28 cellular contexts compared by ENCODE assay signal in genomic region chr1:219904934-219905333, GRCh38. TPM values are rescaled to one million over a fixed set of nuclear protein-coding genes. Genes with fewer than 3 reads are reported as not detected.
DNase-seq lines count a peak whose midpoint lies in the region; ATAC-seq, FAIRE-seq and TF ChIP-seq lines count a peak whose summit lies in the region.
"Had no signal": no experiment of that assay in that cellular context is flagged by ENCODE, and none has a peak within 500 bp of the region (broad histone marks: within the 10 kb centered on the region; RNA-seq: fewer than 3 reads in every experiment).

No MANE protein-coding gene starts in this region.

- peak overlapping the region; percentile 17 for H2AFZ ChIP-seq in K562 (ENCODE audit: low read depth, low read length)

- CTCF ChIA-PET in HEK293T (lab: Yijun Ruan, JAX) (no interaction called here), K562 (lab: Yijun Ruan, JAX; ENCODE audit: low intra/inter-chr PET ratio) (no interaction called here)

- peaks cover 5% of the 10 kb centered on the region for H3K4me1 Mint-ChIP-seq in neural crest cell
- H3K4me1 Mint-ChIP-seq: CD4-positive, alpha-beta memory T cell; CD4-positive, CD25-positive, alpha-beta regulatory T cell; CD8-positive, alpha-beta memory T cell had no signal

- no peak overlapping the region for H3K4me2 ChIP-seq in K562 (ENCODE audit: insufficient read depth, low read length)
- H3K4me2 ChIP-seq: A549; BLaER1 treated with 17β-estradiol and CSF1 and Interleukin-3, amounts not matched to agents 10 nM and 100 nM had no signal

- no TSS peak for BruUV-seq in K562 (replicated peaks; lab: Mats Ljungman, UMichigan)

- peaks cover 5% of the 10 kb centered on the region for H3K9me3 Mint-ChIP-seq in neural crest cell
- H3K9me3 Mint-ChIP-seq: CD4-positive, alpha-beta memory T cell; CD8-positive, alpha-beta memory T cell had no signal

- in situ Hi-C loops in K562 (cut with MboI), result no loop called here

- TF ChIP-seq RAD21 in K562 (CRISPR knock-in tag; conservative IDR thresholded peaks at IDR 0.05 in 1 of 2, IDR thresholded peaks at IDR 0.05 in 1 of 2), result no peak

- H3K4me3 ChIP-seq in K562 (no peak overlapping the region), ascending aorta (no peak overlapping the region)
- H3K4me3 ChIP-seq: A549; BLaER1 treated with 17β-estradiol and CSF1 and Interleukin-3, amounts not matched to agents 10 nM and 100 nM had no signal

- ATAC-seq in K562 (no peak), HG03520 (IDR thresholded peaks at IDR 0.05; ENCODE audit: unreplicated experiment) (no peak)
- ATAC-seq: A549 had no signal

- DNase-seq in HEK293T (ENCODE audit: extremely low spot score), result no peak
- peak in 2 of 4 experiments; percentile 42 to 71 for DNase-seq in K562 (ENCODE audit: extremely low read depth in 1 of 4, low spot score in 3 of 4)
- no peak for DNase-seq in neural crest cell (ENCODE audit: low read depth, low spot score)
- no peak for DNase-seq in ascending aorta (ENCODE audit: low spot score in 2 of 2)
- DNase-seq: AML-193; CD4-positive, alpha-beta memory T cell; CD4-positive, CD25-positive, alpha-beta regulatory T cell; CD8-positive, alpha-beta memory T cell; COR-L47; DMS 273 treated with DMSO at 0.1 percent for 48 hours; DMS153; DMS53; DMS79; DND-41; EL; GDM1 had no signal

- H3K9me3 ChIP-seq in K562 (replicated peaks; ENCODE audit: control insufficient read depth, insufficient read depth, low read depth, low read length) (0 out of 2 replicates have a peak, but pooled peaks cover 3% of the 10 kb centered on the region), ascending aorta (no peaks in the 10 kb centered on the region)
- H3K9me3 ChIP-seq: A549; BLaER1 treated with 17β-estradiol and CSF1 and Interleukin-3, amounts not matched to agents 10 nM and 100 nM had no signal

- TF ChIP-seq EP300 in K562 (IDR thresholded peaks at IDR 0.05; ENCODE audit: low read length), result no peak

- H3K9ac ChIP-seq in K562 (ENCODE audit: insufficient read depth in 1 of 2, low read depth in 2 of 2, low read length in 2 of 2), result no peak overlapping the region
- H3K9ac ChIP-seq: BLaER1 treated with 17β-estradiol and CSF1 and Interleukin-3, amounts not matched to agents 10 nM and 100 nM had no signal

- peak overlapping the region; percentile 1; the same call in 2 of the 3 replicates for H3K27ac ChIP-seq in K562 (ENCODE audit: extremely low read depth, low read depth, low read length)
- no peak overlapping the region for H3K27ac ChIP-seq in ascending aorta
- H3K27ac ChIP-seq: 22Rv1; A549; BLaER1 treated with 17β-estradiol and CSF1 and Interleukin-3, amounts not matched to agents 10 nM and 100 nM; C4-2B had no signal

- H3K4me3 Mint-ChIP-seq in neural crest cell, result no peak overlapping the region
- H3K4me3 Mint-ChIP-seq: B cell; CD4-positive, alpha-beta memory T cell; CD4-positive, CD25-positive, alpha-beta regulatory T cell; CD8-positive, alpha-beta memory T cell had no signal

- no peaks in the 10 kb centered on the region for H4K20me1 ChIP-seq in K562 (replicated peaks; ENCODE audit: control insufficient read depth, insufficient read depth, low read length)
- H4K20me1 ChIP-seq: BLaER1 treated with 17β-estradiol and CSF1 and Interleukin-3, amounts not matched to agents 10 nM and 100 nM had no signal

- H3K36me3 ChIP-seq in K562 (ENCODE audit: control insufficient read depth, insufficient read depth, low read length) (no peaks in the 10 kb centered on the region), ascending aorta (no peaks in the 10 kb centered on the region)
- H3K36me3 ChIP-seq: BLaER1 treated with 17β-estradiol and CSF1 and Interleukin-3, amounts not matched to agents 10 nM and 100 nM had no signal

- H3K27me3 ChIP-seq in K562 (ENCODE audit: control insufficient read depth in 2 of 2, insufficient read depth in 2 of 2, low read length in 2 of 2) (no peaks in the 10 kb centered on the region), ascending aorta (no peaks in the 10 kb centered on the region)
- H3K27me3 ChIP-seq: BLaER1 treated with 17β-estradiol and CSF1 and Interleukin-3, amounts not matched to agents 10 nM and 100 nM had no signal

- intact Hi-C loops in K562 (cut with micrococcal nuclease) (no loop called here), ascending aorta (cut with DNase I) (no loop called here)

- no peaks in the 10 kb centered on the region for H3K9me1 ChIP-seq in K562 (ENCODE audit: control insufficient read depth, insufficient read depth, low read length)

- peak overlapping the region; percentile 73 for H3K27ac Mint-ChIP-seq in neural crest cell (ENCODE audit: unreplicated experiment)
- H3K27ac Mint-ChIP-seq: B cell; CD4-positive, alpha-beta memory T cell; CD4-positive, CD25-positive, alpha-beta regulatory T cell; CD8-positive, alpha-beta memory T cell had no signal

- no peak for FAIRE-seq in K562 (lab: Jason Lieb, UNC)
- FAIRE-seq: A549, GM12891, GM19239 had no signal

- no peaks in the 10 kb centered on the region for H3K27me3 Mint-ChIP-seq in neural crest cell (ENCODE audit: low read depth)

- H3K36me3 Mint-ChIP-seq in neural crest cell (ENCODE audit: low read depth), result no peaks in the 10 kb centered on the region
- H3K36me3 Mint-ChIP-seq: CD4-positive, alpha-beta memory T cell; CD4-positive, CD25-positive, alpha-beta regulatory T cell; CD8-positive, alpha-beta memory T cell had no signal

- POLR2A ChIA-PET in HEK293T (lab: Yijun Ruan, JAX) (interaction anchor here (0.7 kb wide), 1 partner anchor 1707 kb away, joined by 3 read pairs; no protein-coding TSS in a partner anchor), K562 (lab: Yijun Ruan, JAX) (interaction anchor here (0.9 kb wide), 1 partner anchor 12 kb away, joined by 3 read pairs; no protein-coding TSS in a partner anchor)

- WGBS in K562 (ENCODE audit: insufficient coverage, low coverage, missing lambda C conversion rate), result 29% methylated on average over 2 of the region's 2 CpGs

- TF ChIP-seq CTCF in K562 (IDR thresholded peaks at IDR 0.05 in 2 of 3, conservative IDR thresholded peaks at IDR 0.05 in 1 of 3; ENCODE audit: insufficient read depth in 2 of 3, low read depth in 1 of 3, low read length in 3 of 3) (no peak), neural crest cell (conservative IDR thresholded peaks at IDR 0.05) (no peak), ascending aorta (IDR thresholded peaks at IDR 0.05) (no peak)

- peaks cover 49 to 85% of the 10 kb centered on the region in 2 experiments for H3K4me1 ChIP-seq in K562 (replicated peaks in 1 of 2; ENCODE audit: control insufficient read depth in 2 of 2, insufficient read depth in 2 of 2, low read length in 2 of 2)
- no peaks in the 10 kb centered on the region for H3K4me1 ChIP-seq in ascending aorta
- H3K4me1 ChIP-seq: A549 had no signal

- no peaks in the 10 kb centered on the region for H3K79me2 ChIP-seq in K562 (ENCODE audit: control insufficient read depth, insufficient read depth, low read length)

- TF ChIP-seq POLR2A in K562 (conservative IDR thresholded peaks at IDR 0.05), result no peak

TF ChIP-seq in HEK293T, 16 proteins besides CTCF, POLR2A, EP300 and RAD21:
- TF ChIP-seq TARDBP (IDR thresholded peaks at IDR 0.05), result no peak
- TF ChIP-seq PKNOX1 (IDR thresholded peaks at IDR 0.05), result peak; percentile 93

TF ChIP-seq in K562, 482 proteins besides CTCF, POLR2A, EP300 and RAD21 (continues in another document):
- TF ChIP-seq CHAMP1 (IDR thresholded peaks at IDR 0.05) (no peak), RBM25 (IDR thresholded peaks at IDR 0.05; ENCODE audit: low read depth, low read length, severe bottlenecking) (peak; percentile 41), HNRNPUL1 (IDR thresholded peaks at IDR 0.05; ENCODE audit: low read length) (no peak), NFATC3 (IDR thresholded peaks at IDR 0.05) (no peak), XRCC4 (IDR thresholded peaks at IDR 0.05; ENCODE audit: extremely low read depth, insufficient read depth, insufficient read length) (no peak), CHD1 (IDR thresholded peaks at IDR 0.05; ENCODE audit: low read length) (no peak)

RNA-seq across cellular contexts. Expression of gene SLC30A10, which starts 23.4 kb away (rescaled TPM):
- 24.4 and 39.4 TPM in 2 replicates for total RNA-seq in K562 (2011; cell fraction: chromatin; rRNA removed; ENCODE audit: low replicate concordance)
- 18.3 and 27.1 TPM in 2 replicates for total RNA-seq in K562 (2011; cell fraction: nucleolus; rRNA removed)
- 29.8 and 32.1 TPM in 2 replicates for total RNA-seq in K562 (2011; cell fraction: nucleoplasm; rRNA removed)
- 5.9 and 7.4 TPM in 2 replicates for total RNA-seq in K562 (2014; rRNA removed)
- total RNA-seq in K562 (2014; rRNA removed; fragmentation: Illumina TruSeq; extraction: Trizol), result 7.1 and 8.1 TPM in 2 replicates
- 3.5 and 3.9 TPM in 2 replicates for total RNA-seq in K562 (2015; rRNA removed; fragmentation: Illumina TruSeq; extraction: Trizol)
- total RNA-seq in K562 (2021), result 8.8 and 9.4 TPM in 2 replicates
- polyA plus RNA-seq in K562 (2011; rRNA removed), result 8.9 and 11.3 TPM in 2 replicates
- polyA plus RNA-seq in K562 (2011; cell fraction: cytosol; rRNA removed), result 4.9 and 8.9 TPM in 2 replicates
- 18.4 and 35.5 TPM in 2 replicates for polyA plus RNA-seq in K562 (2011; cell fraction: nucleus; rRNA removed)
- polyA plus RNA-seq in K562 (2012), result 3.2 and 5.9 TPM in 2 replicates
- polyA plus RNA-seq in K562 (2014; fragmentation: Illumina TruSeq; extraction: Trizol), result 8.0 and 8.4 TPM in 2 replicates
- 1 to 10 TPM; 2.6 to 3.8 TPM for polyA plus RNA-seq in K562 (2014; fragmentation: Nextera tagmentation; extraction: Ambion mirVana)
- polyA plus RNA-seq in K562 (2014; rRNA removed), result 9.5 and 10.5 TPM in 2 replicates
- 6.9 and 7.9 TPM in 2 replicates for polyA minus RNA-seq in K562 (2011; rRNA and poly(A)+ RNA removed)
- polyA minus RNA-seq in K562 (2011; cell fraction: cytosol; rRNA and poly(A)+ RNA removed), result 3.4 and 5.9 TPM in 2 replicates
- polyA minus RNA-seq in K562 (2011; cell fraction: nucleus; rRNA and poly(A)+ RNA removed), result 6.9 and 9.4 TPM in 2 replicates
- 0.63 and 0.73 TPM in 2 replicates for total RNA-seq in neural crest cell
- total RNA-seq in ascending aorta, result not detected
- total RNA-seq: A172; B cell; CD4-positive, alpha-beta memory T cell; CD4-positive, CD25-positive, alpha-beta regulatory T cell; CD8-positive, alpha-beta memory T cell; Daoy; G401 had no signal
- polyA plus RNA-seq: BJ; CD4-positive, alpha-beta memory T cell; CD4-positive, CD25-positive, alpha-beta regulatory T cell; CD8-positive, alpha-beta memory T cell had no signal
